Comparison of ENCODE assay signal across 12 cellular contexts in genomic region chr13:41622545-41623429, GRCh38.
DNase-seq lines count a peak whose midpoint lies in the region; ATAC-seq and TF ChIP-seq lines count a peak whose summit lies in the region.
"Had no signal": no experiment of that assay in that cellular context is flagged by ENCODE, and none has a peak within 500 bp of the region (broad histone marks: within the 10 kb centered on the region; RNA-seq: fewer than 3 reads in every experiment).

No MANE protein-coding gene starts in this region.

- H3K4me1 ChIP-seq in tibial artery, result peaks cover 0 to 21% (median 4%) of the 10 kb centered on the region in 4 donors

- intact Hi-C loops in tibial artery (cut with DNase I; ENCODE audit: low total_unique reads), result no loop called here

- TF ChIP-seq CTCF in HFF-Myc (IDR thresholded peaks at IDR 0.05; ENCODE audit: low read depth, low read length, missing control alignments) (no peak), brain microvascular endothelial cell (IDR thresholded peaks at IDR 0.05; ENCODE audit: low read depth, low read length, missing control alignments) (no peak), tibial artery (IDR thresholded peaks at IDR 0.05) (no peak)

- in situ Hi-C loops in brain microvascular endothelial cell (cut with HindIII; ENCODE audit: low pct_ligation_motif_present, low sequenced_read_pairs), result no loop called here

- H3K27ac ChIP-seq in brain microvascular endothelial cell (peak overlapping the region; percentile 83), tibial artery (peak overlapping the region; percentile 45 to 61)

- no peaks in the 10 kb centered on the region for H3K27me3 ChIP-seq in brain microvascular endothelial cell (replicated peaks)
- H3K27me3 ChIP-seq in tibial artery, result no peaks in the 10 kb centered on the region
- H3K27me3 ChIP-seq: tibial nerve had no signal

- DNase-seq in HFF-Myc (ENCODE audit: extremely low read depth, low read depth), result peak; percentile 88
- DNase-seq in brain microvascular endothelial cell, result peak; percentile 55
- DNase-seq in left lobe of liver (ENCODE audit: low spot score), result no peak
- no peak for DNase-seq in tibial artery
- DNase-seq in NCI-H774 (lab: John Stamatoyannopoulos, UW), result no peak
- no peak for DNase-seq in COR-L47 (lab: John Stamatoyannopoulos, UW)
- DNase-seq: activated B cell treated with CpG ODN at 0.5 μM for 24 hours; H7; stimulated activated CD4-positive, alpha-beta T cell treated with anti-CD3 and anti-CD28 coated beads, Interleukin-4, amount 100 ng/mL, for 4 hours had no signal

- no peaks in the 10 kb centered on the region for H3K36me3 ChIP-seq in brain microvascular endothelial cell (replicated peaks)
- H3K36me3 ChIP-seq in tibial artery, result no peaks in the 10 kb centered on the region
- H3K36me3 ChIP-seq: tibial nerve had no signal

- H3K9me3 ChIP-seq in tibial artery, result no peaks in the 10 kb centered on the region
- H3K9me3 ChIP-seq: tibial nerve had no signal

- ATAC-seq in left lobe of liver (peak; percentile 39), GM19035 (IDR thresholded peaks at IDR 0.05; ENCODE audit: unreplicated experiment) (no peak), HG03095 (IDR thresholded peaks at IDR 0.05; ENCODE audit: unreplicated experiment) (no peak)

- no peak overlapping the region for H3K4me3 ChIP-seq in HFF-Myc (replicated peaks; ENCODE audit: low read depth, low read length)
- no peak overlapping the region for H3K4me3 ChIP-seq in brain microvascular endothelial cell (ENCODE audit: low read depth, low read length)
- no peak overlapping the region for H3K4me3 ChIP-seq in tibial artery
- H3K4me3 ChIP-seq: tibial nerve had no signal

Comparison
In these comparisons a context has a peak if more than half of its experiments do, and no peak if none do; other contexts are left out.
1. DNase-seq: peak in HFF-Myc (single experiment) and brain microvascular endothelial cell (single experiment); none in left lobe of liver (single experiment), tibial artery (0 of 2), NCI-H774 (single experiment) and COR-L47 (single experiment).